In genomic region chr11:67437082-67437821, GRCh38 we compare ENCODE assay signal across 8 cellular contexts. TPM values are rescaled to one million over a fixed set of nuclear protein-coding genes. Genes with fewer than 3 reads are reported as not detected.
DNase-seq lines count a peak whose midpoint lies in the region; ATAC-seq, FAIRE-seq and TF ChIP-seq lines count a peak whose summit lies in the region.

A gene with protein sequence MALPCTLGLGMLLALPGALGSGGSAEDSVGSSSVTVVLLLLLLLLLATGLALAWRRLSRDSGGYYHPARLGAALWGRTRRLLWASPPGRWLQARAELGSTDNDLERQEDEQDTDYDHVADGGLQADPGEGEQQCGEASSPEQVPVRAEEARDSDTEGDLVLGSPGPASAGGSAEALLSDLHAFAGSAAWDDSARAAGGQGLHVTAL (minus strand): TSS chr11:67437682. CDS start chr11:67437619, 63 bp downstream.

- H3K27me3 ChIP-seq in spleen (replicated peaks in 1 of 7) (no peaks in the 10 kb centered on the region), SK-N-SH (ENCODE audit: insufficient read depth) (no peaks in the 10 kb centered on the region)

- CTCF ChIA-PET in SK-N-SH (lab: Yijun Ruan, JAX) = no interaction called here

- no peaks in the 10 kb centered on the region for H3K9me3 ChIP-seq in spleen
- no peaks in the 10 kb centered on the region for H3K9me3 ChIP-seq in SK-N-SH

- peak within 1 kb of the TSS; percentile 68 to 97 (median 90) for H3K27ac ChIP-seq in spleen
- H3K27ac ChIP-seq in SK-N-SH (ENCODE audit: low read depth in 2 of 2, low read length in 1 of 2) = no peak within 1 kb of the TSS
- H3K27ac ChIP-seq in substantia nigra (ENCODE audit: low read depth, low read length, poor library complexity, severe bottlenecking) = no peak within 1 kb of the TSS

- no peak within 1 kb of the TSS for H3K4me2 ChIP-seq in SK-N-SH

- peaks cover 2% of the 10 kb centered on the region; the same call in 1 of the 2 replicates for H3K79me2 ChIP-seq in SK-N-SH (ENCODE audit: insufficient read depth)

- H3K4me1 ChIP-seq in spleen (peaks cover 42 to 100% (median 98%) of the 10 kb centered on the region in 6 donors), SK-N-SH (ENCODE audit: control insufficient read depth in 1 of 2, insufficient read depth in 2 of 2, low read depth in 1 of 2, low read length in 1 of 2) (peaks cover under 1 to 5% of the 10 kb centered on the region in 2 experiments; a peak in 2 of 4 replicates)

- H3F3A ChIP-seq in SK-N-SH (replicated peaks; ENCODE audit: insufficient read depth) = no peaks in the 10 kb centered on the region

- peaks cover 6 to 99% (median 41%) of the 10 kb centered on the region in 6 donors for H3K36me3 ChIP-seq in spleen
- H3K36me3 ChIP-seq in SK-N-SH (replicated peaks in 1 of 2; ENCODE audit: control insufficient read depth in 1 of 2, insufficient read depth in 2 of 2, low read length in 1 of 2) = peaks cover 3 to 54% of the 10 kb centered on the region in 2 experiments

- POLR2A ChIA-PET in SK-N-SH (lab: Yijun Ruan, JAX) = interaction anchor here (1.0 kb wide), 1 partner anchor 9 kb away, joined by 3 read pairs; the partner anchor contains the start of gene RPS6KB2

- TF ChIP-seq CTCF in spleen (IDR thresholded peaks at IDR 0.05 in 8 of 11, conservative IDR thresholded peaks at IDR 0.05 in 3 of 11) = no peak
- no peak for TF ChIP-seq CTCF in SK-N-SH (IDR thresholded peaks at IDR 0.05)

- peak within 1 kb of the TSS; percentile 67 to 95 (median 76) for H3K4me3 ChIP-seq in spleen
- H3K4me3 ChIP-seq in SK-N-SH (ENCODE audit: low read depth in 2 of 2, low read length in 1 of 2) = no peak within 1 kb of the TSS

- no peaks in the 10 kb centered on the region for H4K20me1 ChIP-seq in SK-N-SH (ENCODE audit: insufficient read depth)

- H3K9ac ChIP-seq in SK-N-SH = no peak within 1 kb of the TSS

- intact Hi-C loops in spleen (cut with DNase I; ENCODE audit: low total_unique reads) = no loop called here

- no peaks in the 10 kb centered on the region for H3K9me2 ChIP-seq in SK-N-SH

- H2AFZ ChIP-seq in SK-N-SH (ENCODE audit: low read depth) = no peak within 1 kb of the TSS

- FAIRE-seq in GM18507 (lab: Jason Lieb, UNC) = no peak

- no peak for TF ChIP-seq RAD21 in SK-N-SH (IDR thresholded peaks at IDR 0.05; ENCODE audit: low read length)

- peak; percentile 67 for DNase-seq in GM18507 (ENCODE audit: extremely low spot score, insufficient read length, low read depth)
- peak; percentile 74 for DNase-seq in T follicular helper cell (ENCODE audit: low read depth)
- peak; percentile 44 for DNase-seq in activated naive CD8-positive, alpha-beta T cell treated with anti-CD3 and anti-CD28 coated beads, Interleukin-2, amount 50 U/mL, for 16 hours (ENCODE audit: low read depth, low spot score)
- peak; percentile 96 for DNase-seq in spleen
- no peak for DNase-seq in SK-N-SH
- DNase-seq in substantia nigra (lab: John Stamatoyannopoulos, UW) = no peak

- 0 to 46% (median 24%) methylated on average over 10 to 27 of the region's 27 CpGs for WGBS in spleen, 5 donors
- 90% methylated on average over 6 of the region's 27 CpGs for WGBS in SK-N-SH (ENCODE audit: low lambda C conversion rate)

- ATAC-seq in GM19395 (IDR thresholded peaks at IDR 0.05; ENCODE audit: unreplicated experiment) (no peak), SK-N-SH treated with all-trans-retinoic acid at 6 μM for 48 hours (no peak)

- peak in 2 of 3 donors; percentile 64 to 72 for TF ChIP-seq POLR2A in spleen (IDR thresholded peaks at IDR 0.05)

- TF ChIP-seq EP300 in SK-N-SH (IDR thresholded peaks at IDR 0.05; ENCODE audit: borderline replicate concordance in 1 of 2, low read depth in 1 of 2, low read length in 1 of 2) = no peak

TF ChIP-seq in SK-N-SH, 30 proteins besides CTCF, POLR2A, EP300 and RAD21:
- TF ChIP-seq TAF1 (IDR thresholded peaks at IDR 0.05; ENCODE audit: borderline replicate concordance, low read depth, low read length) (no peak), FOXM1 (IDR thresholded peaks at IDR 0.05; ENCODE audit: low read depth) (no peak), PBX3 (IDR thresholded peaks at IDR 0.05) (no peak), GATA2 (CRISPR knock-in tag; IDR thresholded peaks at IDR 0.05) (no peak), RCOR1 (IDR thresholded peaks at IDR 0.05; ENCODE audit: low read length) (no peak), EZH2phosphoT487 (IDR thresholded peaks at IDR 0.05; ENCODE audit: borderline replicate concordance, low read depth) (no peak), RFX5 (IDR thresholded peaks at IDR 0.05; ENCODE audit: low read length) (no peak), NRF1 (IDR thresholded peaks at IDR 0.05; ENCODE audit: low read depth, low read length) (no peak), ELF1 (IDR thresholded peaks at IDR 0.05) (no peak), NFIC (IDR thresholded peaks at IDR 0.05; ENCODE audit: borderline replicate concordance) (no peak), FOXJ3 (CRISPR knock-in tag; IDR thresholded peaks at IDR 0.05) (no peak), POLR2AphosphoS5 (IDR thresholded peaks at IDR 0.05; ENCODE audit: low read depth, low read length) (no peak), MXI1 (IDR thresholded peaks at IDR 0.05; ENCODE audit: low read depth, low read length) (no peak), TEAD4 (IDR thresholded peaks at IDR 0.05; ENCODE audit: borderline replicate concordance, insufficient read depth) (no peak)
- TF ChIP-seq, protein P1, sequence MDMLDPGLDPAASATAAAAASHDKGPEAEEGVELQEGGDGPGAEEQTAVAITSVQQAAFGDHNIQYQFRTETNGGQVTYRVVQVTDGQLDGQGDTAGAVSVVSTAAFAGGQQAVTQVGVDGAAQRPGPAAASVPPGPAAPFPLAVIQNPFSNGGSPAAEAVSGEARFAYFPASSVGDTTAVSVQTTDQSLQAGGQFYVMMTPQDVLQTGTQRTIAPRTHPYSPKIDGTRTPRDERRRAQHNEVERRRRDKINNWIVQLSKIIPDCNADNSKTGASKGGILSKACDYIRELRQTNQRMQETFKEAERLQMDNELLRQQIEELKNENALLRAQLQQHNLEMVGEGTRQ (IDR thresholded peaks at IDR 0.05; ENCODE audit: borderline replicate concordance, low read depth, low read length) = no peak

TF ChIP-seq in SK-N-SH treated with all-trans-retinoic acid at 6 μM for 48 hours, 23 proteins besides CTCF, POLR2A, EP300 and RAD21:
- TF ChIP-seq, protein P2, sequence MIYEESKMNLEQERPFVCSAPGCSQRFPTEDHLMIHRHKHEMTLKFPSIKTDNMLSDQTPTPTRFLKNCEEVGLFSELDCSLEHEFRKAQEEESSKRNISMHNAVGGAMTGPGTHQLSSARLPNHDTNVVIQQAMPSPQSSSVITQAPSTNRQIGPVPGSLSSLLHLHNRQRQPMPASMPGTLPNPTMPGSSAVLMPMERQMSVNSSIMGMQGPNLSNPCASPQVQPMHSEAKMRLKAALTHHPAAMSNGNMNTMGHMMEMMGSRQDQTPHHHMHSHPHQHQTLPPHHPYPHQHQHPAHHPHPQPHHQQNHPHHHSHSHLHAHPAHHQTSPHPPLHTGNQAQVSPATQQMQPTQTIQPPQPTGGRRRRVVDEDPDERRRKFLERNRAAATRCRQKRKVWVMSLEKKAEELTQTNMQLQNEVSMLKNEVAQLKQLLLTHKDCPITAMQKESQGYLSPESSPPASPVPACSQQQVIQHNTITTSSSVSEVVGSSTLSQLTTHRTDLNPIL (CRISPR knock-in tag; IDR thresholded peaks at IDR 0.05; ENCODE audit: low read depth) = no peak
- TF ChIP-seq CSDC2 (CRISPR knock-in tag; IDR thresholded peaks at IDR 0.05) (no peak), ZFP3 (CRISPR knock-in tag; IDR thresholded peaks at IDR 0.05) (no peak)

RNA-seq across cellular contexts. Expression of the gene that starts here (rescaled TPM):
- total RNA-seq in spleen = 100 to 1,000 TPM; 119 to 278 (median 187) TPM
- polyA plus RNA-seq in spleen = 100 to 1,000 TPM; 410 to 557 (median 479) TPM
- 1.3 and 1.4 TPM in 2 replicates for polyA plus RNA-seq in SK-N-SH (2012; rRNA removed)
- polyA plus RNA-seq in SK-N-SH (2012; cell fraction: cytosol; rRNA removed) = 0.22 and 0.50 TPM in 2 replicates
- polyA plus RNA-seq in SK-N-SH (2012; cell fraction: nucleus; rRNA removed) = 8.9 and 16.4 TPM in 2 replicates

Comparison
In these comparisons a context has a peak if more than half of its experiments do, and no peak if none do; other contexts are left out.
1. RNA of the gene that starts here (polyA plus RNA-seq): 410 to 557 TPM in spleen; 0.22 to 16.4 TPM in SK-N-SH; every median in the first group is over 10 times any median in the second.
2. DNase-seq: peak in GM18507 (single experiment), T follicular helper cell (single experiment), activated naive CD8-positive, alpha-beta T cell treated with anti-CD3 and anti-CD28 coated beads, Interleukin-2, amount 50 U/mL, for 16 hours (single experiment) and spleen (single experiment); none in SK-N-SH (single experiment) and substantia nigra (0 of 49).
3. H3K27ac ChIP-seq: peak in spleen (8 of 8); none in SK-N-SH (0 of 2) and substantia nigra (single experiment).
4. H3K4me3 ChIP-seq: peak in spleen (8 of 8); none in SK-N-SH (0 of 2).